1 cellular context compared by ENCODE assay signal in genomic region chr21:37073417-37074194, GRCh38.
TF ChIP-seq lines count a peak whose summit lies in the region.

No MANE protein-coding gene starts in this region.

TF ChIP-seq in GM12878, 131 proteins besides CTCF, POLR2A, EP300 and RAD21 (continues in another document):
- TF ChIP-seq BCLAF1 (IDR thresholded peaks at IDR 0.05) (no peak), FOXK2 (IDR thresholded peaks at IDR 0.05) (no peak), IRF5 (IDR thresholded peaks at IDR 0.05; ENCODE audit: borderline replicate concordance) (no peak), CBX3 (IDR thresholded peaks at IDR 0.05; ENCODE audit: borderline replicate concordance, low read depth) (no peak), CUX1 (IDR thresholded peaks at IDR 0.05; ENCODE audit: insufficient replicate concordance, low read depth, low read length) (no peak), BACH1 (IDR thresholded peaks at IDR 0.05; ENCODE audit: borderline replicate concordance) (peak; percentile 96), PBX3 (IDR thresholded peaks at IDR 0.05; ENCODE audit: insufficient replicate concordance, low read depth, low read length) (no peak), POU2F2 (IDR thresholded peaks at IDR 0.05; ENCODE audit: borderline replicate concordance, low read depth, low read length) (0 out of 3 replicates have a peak, but pooled peaks have one; percentile 6), KDM1A (IDR thresholded peaks at IDR 0.05; ENCODE audit: borderline replicate concordance) (no peak), EZH2 (IDR thresholded peaks at IDR 0.05; ENCODE audit: borderline replicate concordance, control insufficient read depth, low read depth, low read length) (no peak), CBX5 (IDR thresholded peaks at IDR 0.05; ENCODE audit: low read depth) (no peak), IKZF2 (IDR thresholded peaks at IDR 0.05) (peak in 1 of 2 experiments; percentile 6; a peak in 1 of 4 replicates), NFYA (IDR thresholded peaks at IDR 0.05; ENCODE audit: borderline replicate concordance, low read depth, low read length) (no peak), REST (IDR thresholded peaks at IDR 0.05; ENCODE audit: low read depth, low read length) (no peak), FOS (IDR thresholded peaks at IDR 0.05; ENCODE audit: borderline replicate concordance, extremely low read depth, insufficient read length) (no peak), NR2C2 (IDR thresholded peaks at IDR 0.05; ENCODE audit: borderline replicate concordance, control insufficient read depth, insufficient read length, low read depth) (no peak), E2F8 (IDR thresholded peaks at IDR 0.05; ENCODE audit: low read depth, partially characterized antibody) (no peak), LARP7 (IDR thresholded peaks at IDR 0.05) (no peak; the same call in 1 of the 2 replicates), EGR1 (IDR thresholded peaks at IDR 0.05; ENCODE audit: borderline replicate concordance in 1 of 2, low read depth in 2 of 2, low read length in 2 of 2) (peak in 1 of 2 experiments; percentile 81; a peak in 2 of 3 replicates), HCFC1 (IDR thresholded peaks at IDR 0.05; ENCODE audit: low read length) (no peak), STAT3 (IDR thresholded peaks at IDR 0.05; ENCODE audit: low read depth, low read length) (no peak), SMAD5 (IDR thresholded peaks at IDR 0.05; ENCODE audit: low read depth) (no peak), BCL11A (IDR thresholded peaks at IDR 0.05; ENCODE audit: low read depth, low read length) (no peak; the same call in 1 of the 2 replicates), ZSCAN29 (IDR thresholded peaks at IDR 0.05) (no peak), CEBPB (IDR thresholded peaks at IDR 0.05; ENCODE audit: borderline replicate concordance in 1 of 2, low read depth in 2 of 2, low read length in 2 of 2) (no peak), POLR2AphosphoS2 (IDR thresholded peaks at IDR 0.05; ENCODE audit: low read depth, low read length) (no peak), ZZZ3 (IDR thresholded peaks at IDR 0.05; ENCODE audit: control insufficient read depth, insufficient read length, low read depth) (no peak), NRF1 (conservative IDR thresholded peaks at IDR 0.05; ENCODE audit: low read depth, low read length) (peak; percentile 40; the same call in 1 of the 2 replicates), TARDBP (IDR thresholded peaks at IDR 0.05; ENCODE audit: borderline replicate concordance) (no peak), RUNX3 (IDR thresholded peaks at IDR 0.05; ENCODE audit: low read length) (no peak), JUNB (IDR thresholded peaks at IDR 0.05) (no peak), SUZ12 (IDR thresholded peaks at IDR 0.05; ENCODE audit: unreplicated experiment) (no peak), RELB (IDR thresholded peaks at IDR 0.05; ENCODE audit: low read depth) (no peak), CREB1 (IDR thresholded peaks at IDR 0.05; ENCODE audit: low read depth) (peak; percentile 59; the same call in 1 of the 2 replicates), RELA (IDR thresholded peaks at IDR 0.05; ENCODE audit: borderline replicate concordance, partially characterized antibody) (no peak), KLF5 (IDR thresholded peaks at IDR 0.05; ENCODE audit: partially characterized antibody) (no peak), TBL1XR1 (IDR thresholded peaks at IDR 0.05; ENCODE audit: low read depth, low read length) (no peak), DPF2 (IDR thresholded peaks at IDR 0.05) (peak; percentile 81; the same call in 1 of the 2 replicates), RBBP5 (conservative IDR thresholded peaks at IDR 0.05) (no peak), MYC (IDR thresholded peaks at IDR 0.05; ENCODE audit: insufficient read depth, insufficient read length, insufficient replicate concordance, low read length, severe bottlenecking) (peak; percentile 66), NBN (IDR thresholded peaks at IDR 0.05) (peak; percentile 68; the same call in 1 of the 2 replicates), MXI1 (IDR thresholded peaks at IDR 0.05; ENCODE audit: low read depth, low read length) (peak; percentile 88), NFIC (IDR thresholded peaks at IDR 0.05; ENCODE audit: low read depth, low read length) (no peak), ZNF622 (IDR thresholded peaks at IDR 0.05) (no peak)
